Comparison of ENCODE assay signal across 8 cellular contexts in the genomic region with DNA sequence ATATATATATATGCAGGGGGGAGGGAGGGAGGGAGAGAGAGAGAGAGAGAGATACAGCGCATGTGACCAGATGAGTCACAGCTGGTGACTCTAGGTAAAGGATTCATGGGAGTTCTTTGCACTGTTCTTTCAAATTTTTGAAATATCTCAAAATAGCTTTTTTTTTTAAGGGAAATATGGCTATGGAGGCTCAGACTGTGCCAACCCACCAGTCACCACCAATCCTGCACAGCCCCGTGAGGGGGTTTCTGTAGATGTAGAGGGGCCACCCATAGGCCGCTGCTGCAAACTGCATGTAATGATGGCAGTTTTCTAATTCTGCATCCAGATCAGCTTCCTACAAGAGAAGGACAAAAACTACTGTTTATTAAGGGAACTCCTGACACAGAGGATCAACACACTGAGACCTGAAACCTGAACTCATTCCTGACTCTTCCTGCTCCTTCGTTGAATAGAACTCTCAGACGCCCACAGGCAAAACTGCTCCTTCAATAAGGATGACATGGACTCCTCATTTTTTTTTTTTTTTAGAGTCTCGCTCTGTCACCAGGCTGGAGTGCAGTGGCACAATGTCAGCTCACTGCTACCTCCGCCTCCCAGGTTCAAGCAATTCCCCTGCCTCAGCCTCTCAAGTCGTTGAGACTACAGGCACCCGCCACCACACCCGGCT. TPM values are rescaled to one million over a fixed set of nuclear protein-coding genes. Genes with fewer than 3 reads are reported as not detected.
DNase-seq lines count a peak whose midpoint lies in the region; TF ChIP-seq lines count a peak whose summit lies in the region.

No MANE protein-coding gene starts in this region.

- no peak overlapping the region for H3K4me3 ChIP-seq in fibroblast of lung (replicated peaks in 1 of 4; ENCODE audit: control extremely low read depth in 1 of 4, insufficient read depth in 1 of 4, low read depth in 3 of 4, low read length in 4 of 4)

- H3K4me2 ChIP-seq in fibroblast of lung (ENCODE audit: extremely low read depth, insufficient read depth, low read length), result no peak overlapping the region

- DNase-seq in stimulated activated CD4-positive, alpha-beta T cell treated with anti-CD3 and anti-CD28 coated beads, Interleukin-15, amount 100 ng/mL, for 24 hours, result peak; percentile 21
- no peak for DNase-seq in stimulated activated CD4-positive, alpha-beta T cell treated with anti-CD3 and anti-CD28 coated beads, Interleukin-1b, Interleukin-23, amount 100 ng/mL, for 48 hours
- no peak for DNase-seq in RWPE1 (ENCODE audit: low spot score)
- DNase-seq in fibroblast of lung (ENCODE audit: low read depth in 2 of 2), result peak; percentile 65 to 68
- DNase-seq in T1000 (lab: John Stamatoyannopoulos, UW), result no peak
- no peak for DNase-seq in middle frontal gyrus (ENCODE audit: extremely low spot score, low spot score)
- DNase-seq in GM13976 (ENCODE audit: low spot score), result no peak
- DNase-seq in NCI-H748 treated with DMSO at 0.1 percent for 48 hours (lab: John Stamatoyannopoulos, UW), result no peak

- no peak overlapping the region for H3K9ac ChIP-seq in fibroblast of lung (ENCODE audit: insufficient read depth, low read length)

- H4K20me1 ChIP-seq in fibroblast of lung (ENCODE audit: control insufficient read depth, extremely low read depth, insufficient read depth, low read length), result no peaks in the 10 kb centered on the region

- H3K36me3 ChIP-seq in fibroblast of lung (ENCODE audit: control insufficient read depth, insufficient read depth, low read length), result peaks cover 21% of the 10 kb centered on the region

- TF ChIP-seq CTCF in RWPE1 (conservative IDR thresholded peaks at IDR 0.05; ENCODE audit: low read depth) (no peak), fibroblast of lung (conservative IDR thresholded peaks at IDR 0.05 in 1 of 2, IDR thresholded peaks at IDR 0.05 in 1 of 2; ENCODE audit: low read depth in 1 of 2, low read length in 2 of 2) (peak in 1 of 2 donors; percentile 36), GM13976 (IDR thresholded peaks at IDR 0.05; ENCODE audit: borderline replicate concordance, control extremely low read depth, extremely low read depth, insufficient read depth, missing control alignments) (no peak)

- CTCF ChIA-PET in RWPE1 (lab: Yijun Ruan, JAX), result interaction anchor here (0.6 to 0.9 kb wide), 3 partner anchors 16 to 504 kb away, joined by 3 to 4 read pairs (median 3); no protein-coding TSS in a partner anchor

- POLR2A ChIA-PET in RWPE1 (lab: Yijun Ruan, JAX; ENCODE audit: low non-redundant PET), result interaction anchor here (1.0 kb wide), 1 partner anchor 18 kb away, joined by 3 read pairs; no protein-coding TSS in a partner anchor

- H3K9me3 ChIP-seq in fibroblast of lung (ENCODE audit: control insufficient read depth, insufficient read depth, low read depth, low read length), result no peaks in the 10 kb centered on the region

- peaks cover 12% of the 10 kb centered on the region for H3K79me2 ChIP-seq in fibroblast of lung (ENCODE audit: control insufficient read depth, insufficient read depth, low read length)

- no peaks in the 10 kb centered on the region for H3K27me3 ChIP-seq in fibroblast of lung (ENCODE audit: control insufficient read depth, insufficient read depth, low read length)

- peak overlapping the region; percentile 60 for H3K27ac ChIP-seq in RWPE1
- H3K27ac ChIP-seq in fibroblast of lung (ENCODE audit: insufficient read depth, low read length), result no peak overlapping the region

- no peak overlapping the region for H2AFZ ChIP-seq in fibroblast of lung (ENCODE audit: low read length)

- H3K4me1 ChIP-seq in fibroblast of lung (ENCODE audit: control insufficient read depth, extremely low read depth, insufficient read depth, low read length), result no peaks in the 10 kb centered on the region

- in situ Hi-C loops in GM13976 (cut with MboI; ENCODE audit: low sequenced_read_pairs, unreplicated experiment), result no loop called here

RNA-seq across cellular contexts. Expression of a gene that starts 17.3 kb away (rescaled TPM):
- 12.1 and 22.6 TPM in 2 replicates for total RNA-seq in fibroblast of lung
- 14.5 and 17.3 TPM in 2 replicates for polyA plus RNA-seq in fibroblast of lung
- polyA plus RNA-seq in fibroblast of lung (2012), result 13.7 and 15.3 TPM in 2 replicates
- 29.7 and 34.1 TPM in 2 replicates for polyA minus RNA-seq in fibroblast of lung (ENCODE audit: low replicate concordance)

RNA-seq across cellular contexts. Expression of a gene that starts 53.5 kb away (rescaled TPM):
- total RNA-seq in fibroblast of lung, result 130 and 177 TPM in 2 replicates
- polyA plus RNA-seq in fibroblast of lung, result 281 and 365 TPM in 2 replicates
- 219 and 288 TPM in 2 replicates for polyA plus RNA-seq in fibroblast of lung (2012)
- polyA minus RNA-seq in fibroblast of lung (ENCODE audit: low replicate concordance), result 226 and 257 TPM in 2 replicates

RNA-seq across cellular contexts. Expression of a gene that starts 56.1 kb away (rescaled TPM):
- total RNA-seq in fibroblast of lung, result 39.3 and 55.8 TPM in 2 replicates
- polyA plus RNA-seq in fibroblast of lung, result 685 and 743 TPM in 2 replicates
- polyA plus RNA-seq in fibroblast of lung (2012), result 345 and 425 TPM in 2 replicates
- polyA minus RNA-seq in fibroblast of lung (ENCODE audit: low replicate concordance), result 118 and 158 TPM in 2 replicates

Comparison
In these comparisons a context has a peak if more than half of its experiments do, and no peak if none do; other contexts are left out.
1. DNase-seq: peak in stimulated activated CD4-positive, alpha-beta T cell treated with anti-CD3 and anti-CD28 coated beads, Interleukin-15, amount 100 ng/mL, for 24 hours (single experiment) and fibroblast of lung (2 of 2); none in stimulated activated CD4-positive, alpha-beta T cell treated with anti-CD3 and anti-CD28 coated beads, Interleukin-1b, Interleukin-23, amount 100 ng/mL, for 48 hours (single experiment), RWPE1 (single experiment), T1000 (single experiment), middle frontal gyrus (single experiment), GM13976 (single experiment) and NCI-H748 treated with DMSO at 0.1 percent for 48 hours (single experiment).